In the genomic region with DNA sequence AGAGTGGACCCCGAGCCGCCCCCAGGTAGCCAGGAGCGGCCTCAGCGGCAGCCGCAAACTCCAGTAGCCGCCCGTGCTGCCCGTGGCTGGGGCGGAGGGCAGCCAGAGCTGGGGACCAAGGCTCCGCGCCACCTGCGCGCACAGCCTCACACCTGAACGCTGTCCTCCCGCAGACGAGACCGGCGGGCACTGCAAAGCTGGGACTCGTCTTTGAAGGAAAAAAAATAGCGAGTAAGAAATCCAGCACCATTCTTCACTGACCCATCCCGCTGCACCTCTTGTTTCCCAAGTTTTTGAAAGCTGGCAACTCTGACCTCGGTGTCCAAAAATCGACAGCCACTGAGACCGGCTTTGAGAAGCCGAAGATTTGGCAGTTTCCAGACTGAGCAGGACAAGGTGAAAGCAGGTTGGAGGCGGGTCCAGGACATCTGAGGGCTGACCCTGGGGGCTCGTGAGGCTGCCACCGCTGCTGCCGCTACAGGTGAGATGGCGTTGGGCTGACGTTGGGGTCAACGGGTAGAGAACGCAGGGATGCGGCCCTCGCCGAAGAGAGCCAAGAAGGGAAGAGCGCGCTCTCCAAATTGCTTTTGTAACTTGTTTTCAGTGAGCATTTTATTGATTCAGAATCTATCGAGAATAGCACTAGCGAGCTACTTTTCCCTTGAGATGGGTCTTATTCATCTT, we compare ENCODE assay signal across 1 cellular context.
TF ChIP-seq lines count a peak whose summit lies in the region.

No MANE protein-coding gene starts in this region.

TF ChIP-seq in HepG2, 621 proteins besides CTCF, POLR2A, EP300 and RAD21 (continued from another document and continues in another):
- TF ChIP-seq, protein P1, sequence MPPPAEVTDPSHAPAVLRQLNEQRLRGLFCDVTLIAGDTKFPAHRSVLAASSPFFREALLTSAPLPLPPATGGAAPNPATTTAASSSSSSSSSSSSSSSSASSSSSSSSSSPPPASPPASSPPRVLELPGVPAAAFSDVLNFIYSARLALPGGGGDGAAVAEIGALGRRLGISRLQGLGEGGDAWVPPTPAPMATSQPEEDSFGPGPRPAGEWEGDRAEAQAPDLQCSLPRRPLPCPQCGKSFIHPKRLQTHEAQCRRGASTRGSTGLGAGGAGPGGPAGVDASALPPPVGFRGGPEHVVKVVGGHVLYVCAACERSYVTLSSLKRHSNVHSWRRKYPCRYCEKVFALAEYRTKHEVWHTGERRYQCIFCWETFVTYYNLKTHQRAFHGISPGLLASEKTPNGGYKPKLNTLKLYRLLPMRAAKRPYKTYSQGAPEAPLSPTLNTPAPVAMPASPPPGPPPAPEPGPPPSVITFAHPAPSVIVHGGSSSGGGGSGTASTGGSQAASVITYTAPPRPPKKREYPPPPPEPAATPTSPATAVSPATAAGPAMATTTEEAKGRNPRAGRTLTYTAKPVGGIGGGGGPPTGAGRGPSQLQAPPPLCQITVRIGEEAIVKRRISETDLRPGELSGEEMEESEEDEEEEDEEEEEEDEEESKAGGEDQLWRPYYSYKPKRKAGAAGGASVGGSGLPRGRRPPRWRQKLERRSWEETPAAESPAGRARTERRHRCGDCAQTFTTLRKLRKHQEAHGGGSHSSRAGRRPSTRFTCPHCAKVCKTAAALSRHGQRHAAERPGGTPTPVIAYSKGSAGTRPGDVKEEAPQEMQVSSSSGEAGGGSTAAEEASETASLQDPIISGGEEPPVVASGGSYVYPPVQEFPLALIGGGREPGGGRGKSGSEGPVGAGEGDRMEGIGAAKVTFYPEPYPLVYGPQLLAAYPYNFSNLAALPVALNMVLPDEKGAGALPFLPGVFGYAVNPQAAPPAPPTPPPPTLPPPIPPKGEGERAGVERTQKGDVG (CRISPR knock-in tag; IDR thresholded peaks at IDR 0.05; ENCODE audit: borderline replicate concordance): no peak
- TF ChIP-seq ZNF749 (CRISPR knock-in tag; IDR thresholded peaks at IDR 0.05; ENCODE audit: borderline replicate concordance) (no peak), SRSF4 (IDR thresholded peaks at IDR 0.05; ENCODE audit: low read depth, low read length, poor library complexity, severe bottlenecking) (no peak), ZFP41 (CRISPR knock-in tag; IDR thresholded peaks at IDR 0.05; ENCODE audit: borderline replicate concordance) (no peak), ZNF34 (CRISPR knock-in tag; IDR thresholded peaks at IDR 0.05; ENCODE audit: borderline replicate concordance) (no peak), BRCA1 (CRISPR knock-in tag; IDR thresholded peaks at IDR 0.05) (no peak), ZC3H4 (CRISPR knock-in tag; IDR thresholded peaks at IDR 0.05; ENCODE audit: borderline replicate concordance) (no peak), EHMT2 (IDR thresholded peaks at IDR 0.05; ENCODE audit: borderline replicate concordance, low read depth, low read length) (no peak), ZFX (CRISPR knock-in tag; IDR thresholded peaks at IDR 0.05; ENCODE audit: low read depth) (no peak), ZNF383 (CRISPR knock-in tag; IDR thresholded peaks at IDR 0.05; ENCODE audit: borderline replicate concordance) (no peak), ZNF546 (CRISPR knock-in tag; conservative IDR thresholded peaks at IDR 0.05) (no peak), ZBTB3 (CRISPR knock-in tag; IDR thresholded peaks at IDR 0.05; ENCODE audit: borderline replicate concordance, low read depth) (no peak), FOXP1 (IDR thresholded peaks at IDR 0.05) (no peak), FOXP1 (CRISPR knock-in tag; IDR thresholded peaks at IDR 0.05) (no peak), YY1 (IDR thresholded peaks at IDR 0.05; ENCODE audit: insufficient read depth, insufficient replicate concordance, low read depth, low read length) (no peak), SOX6 (IDR thresholded peaks at IDR 0.05) (no peak), SOX6 (CRISPR knock-in tag; IDR thresholded peaks at IDR 0.05) (no peak), SP140L (CRISPR knock-in tag; IDR thresholded peaks at IDR 0.05; ENCODE audit: borderline replicate concordance) (no peak), LCORL (IDR thresholded peaks at IDR 0.05) (no peak), LCORL (CRISPR knock-in tag; IDR thresholded peaks at IDR 0.05) (no peak), ZNF549 (CRISPR knock-in tag; IDR thresholded peaks at IDR 0.05) (no peak), PPARG (CRISPR knock-in tag; conservative IDR thresholded peaks at IDR 0.05) (no peak), ZNF501 (CRISPR knock-in tag; IDR thresholded peaks at IDR 0.05) (peak; percentile 83), NR2F1 (CRISPR knock-in tag; IDR thresholded peaks at IDR 0.05) (no peak), MED13 (CRISPR knock-in tag; IDR thresholded peaks at IDR 0.05) (peak; percentile 61; the same call in 1 of the 2 replicates)
- TF ChIP-seq, protein P2, sequence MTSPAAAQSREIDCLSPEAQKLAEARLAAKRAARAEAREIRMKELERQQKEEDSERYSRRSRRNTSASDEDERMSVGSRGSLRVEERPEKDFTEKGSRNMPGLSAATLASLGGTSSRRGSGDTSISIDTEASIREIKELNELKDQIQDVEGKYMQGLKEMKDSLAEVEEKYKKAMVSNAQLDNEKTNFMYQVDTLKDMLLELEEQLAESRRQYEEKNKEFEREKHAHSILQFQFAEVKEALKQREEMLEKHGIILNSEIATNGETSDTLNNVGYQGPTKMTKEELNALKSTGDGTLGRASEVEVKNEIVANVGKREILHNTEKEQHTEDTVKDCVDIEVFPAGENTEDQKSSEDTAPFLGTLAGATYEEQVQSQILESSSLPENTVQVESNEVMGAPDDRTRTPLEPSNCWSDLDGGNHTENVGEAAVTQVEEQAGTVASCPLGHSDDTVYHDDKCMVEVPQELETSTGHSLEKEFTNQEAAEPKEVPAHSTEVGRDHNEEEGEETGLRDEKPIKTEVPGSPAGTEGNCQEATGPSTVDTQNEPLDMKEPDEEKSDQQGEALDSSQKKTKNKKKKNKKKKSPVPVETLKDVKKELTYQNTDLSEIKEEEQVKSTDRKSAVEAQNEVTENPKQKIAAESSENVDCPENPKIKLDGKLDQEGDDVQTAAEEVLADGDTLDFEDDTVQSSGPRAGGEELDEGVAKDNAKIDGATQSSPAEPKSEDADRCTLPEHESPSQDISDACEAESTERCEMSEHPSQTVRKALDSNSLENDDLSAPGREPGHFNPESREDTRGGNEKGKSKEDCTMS (CRISPR knock-in tag; conservative IDR thresholded peaks at IDR 0.05): no peak
- TF ChIP-seq, protein P3, sequence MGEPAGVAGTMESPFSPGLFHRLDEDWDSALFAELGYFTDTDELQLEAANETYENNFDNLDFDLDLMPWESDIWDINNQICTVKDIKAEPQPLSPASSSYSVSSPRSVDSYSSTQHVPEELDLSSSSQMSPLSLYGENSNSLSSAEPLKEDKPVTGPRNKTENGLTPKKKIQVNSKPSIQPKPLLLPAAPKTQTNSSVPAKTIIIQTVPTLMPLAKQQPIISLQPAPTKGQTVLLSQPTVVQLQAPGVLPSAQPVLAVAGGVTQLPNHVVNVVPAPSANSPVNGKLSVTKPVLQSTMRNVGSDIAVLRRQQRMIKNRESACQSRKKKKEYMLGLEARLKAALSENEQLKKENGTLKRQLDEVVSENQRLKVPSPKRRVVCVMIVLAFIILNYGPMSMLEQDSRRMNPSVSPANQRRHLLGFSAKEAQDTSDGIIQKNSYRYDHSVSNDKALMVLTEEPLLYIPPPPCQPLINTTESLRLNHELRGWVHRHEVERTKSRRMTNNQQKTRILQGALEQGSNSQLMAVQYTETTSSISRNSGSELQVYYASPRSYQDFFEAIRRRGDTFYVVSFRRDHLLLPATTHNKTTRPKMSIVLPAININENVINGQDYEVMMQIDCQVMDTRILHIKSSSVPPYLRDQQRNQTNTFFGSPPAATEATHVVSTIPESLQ (CRISPR knock-in tag; conservative IDR thresholded peaks at IDR 0.05): no peak
- TF ChIP-seq, protein P4, sequence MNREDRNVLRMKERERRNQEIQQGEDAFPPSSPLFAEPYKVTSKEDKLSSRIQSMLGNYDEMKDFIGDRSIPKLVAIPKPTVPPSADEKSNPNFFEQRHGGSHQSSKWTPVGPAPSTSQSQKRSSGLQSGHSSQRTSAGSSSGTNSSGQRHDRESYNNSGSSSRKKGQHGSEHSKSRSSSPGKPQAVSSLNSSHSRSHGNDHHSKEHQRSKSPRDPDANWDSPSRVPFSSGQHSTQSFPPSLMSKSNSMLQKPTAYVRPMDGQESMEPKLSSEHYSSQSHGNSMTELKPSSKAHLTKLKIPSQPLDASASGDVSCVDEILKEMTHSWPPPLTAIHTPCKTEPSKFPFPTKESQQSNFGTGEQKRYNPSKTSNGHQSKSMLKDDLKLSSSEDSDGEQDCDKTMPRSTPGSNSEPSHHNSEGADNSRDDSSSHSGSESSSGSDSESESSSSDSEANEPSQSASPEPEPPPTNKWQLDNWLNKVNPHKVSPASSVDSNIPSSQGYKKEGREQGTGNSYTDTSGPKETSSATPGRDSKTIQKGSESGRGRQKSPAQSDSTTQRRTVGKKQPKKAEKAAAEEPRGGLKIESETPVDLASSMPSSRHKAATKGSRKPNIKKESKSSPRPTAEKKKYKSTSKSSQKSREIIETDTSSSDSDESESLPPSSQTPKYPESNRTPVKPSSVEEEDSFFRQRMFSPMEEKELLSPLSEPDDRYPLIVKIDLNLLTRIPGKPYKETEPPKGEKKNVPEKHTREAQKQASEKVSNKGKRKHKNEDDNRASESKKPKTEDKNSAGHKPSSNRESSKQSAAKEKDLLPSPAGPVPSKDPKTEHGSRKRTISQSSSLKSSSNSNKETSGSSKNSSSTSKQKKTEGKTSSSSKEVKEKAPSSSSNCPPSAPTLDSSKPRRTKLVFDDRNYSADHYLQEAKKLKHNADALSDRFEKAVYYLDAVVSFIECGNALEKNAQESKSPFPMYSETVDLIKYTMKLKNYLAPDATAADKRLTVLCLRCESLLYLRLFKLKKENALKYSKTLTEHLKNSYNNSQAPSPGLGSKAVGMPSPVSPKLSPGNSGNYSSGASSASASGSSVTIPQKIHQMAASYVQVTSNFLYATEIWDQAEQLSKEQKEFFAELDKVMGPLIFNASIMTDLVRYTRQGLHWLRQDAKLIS (CRISPR knock-in tag; IDR thresholded peaks at IDR 0.05): no peak
- TF ChIP-seq, protein P5, sequence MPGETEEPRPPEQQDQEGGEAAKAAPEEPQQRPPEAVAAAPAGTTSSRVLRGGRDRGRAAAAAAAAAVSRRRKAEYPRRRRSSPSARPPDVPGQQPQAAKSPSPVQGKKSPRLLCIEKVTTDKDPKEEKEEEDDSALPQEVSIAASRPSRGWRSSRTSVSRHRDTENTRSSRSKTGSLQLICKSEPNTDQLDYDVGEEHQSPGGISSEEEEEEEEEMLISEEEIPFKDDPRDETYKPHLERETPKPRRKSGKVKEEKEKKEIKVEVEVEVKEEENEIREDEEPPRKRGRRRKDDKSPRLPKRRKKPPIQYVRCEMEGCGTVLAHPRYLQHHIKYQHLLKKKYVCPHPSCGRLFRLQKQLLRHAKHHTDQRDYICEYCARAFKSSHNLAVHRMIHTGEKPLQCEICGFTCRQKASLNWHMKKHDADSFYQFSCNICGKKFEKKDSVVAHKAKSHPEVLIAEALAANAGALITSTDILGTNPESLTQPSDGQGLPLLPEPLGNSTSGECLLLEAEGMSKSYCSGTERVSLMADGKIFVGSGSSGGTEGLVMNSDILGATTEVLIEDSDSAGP (CRISPR knock-in tag; IDR thresholded peaks at IDR 0.05; ENCODE audit: borderline replicate concordance): peak; percentile 51; the same call in 1 of the 2 replicates
- TF ChIP-seq, protein P6, sequence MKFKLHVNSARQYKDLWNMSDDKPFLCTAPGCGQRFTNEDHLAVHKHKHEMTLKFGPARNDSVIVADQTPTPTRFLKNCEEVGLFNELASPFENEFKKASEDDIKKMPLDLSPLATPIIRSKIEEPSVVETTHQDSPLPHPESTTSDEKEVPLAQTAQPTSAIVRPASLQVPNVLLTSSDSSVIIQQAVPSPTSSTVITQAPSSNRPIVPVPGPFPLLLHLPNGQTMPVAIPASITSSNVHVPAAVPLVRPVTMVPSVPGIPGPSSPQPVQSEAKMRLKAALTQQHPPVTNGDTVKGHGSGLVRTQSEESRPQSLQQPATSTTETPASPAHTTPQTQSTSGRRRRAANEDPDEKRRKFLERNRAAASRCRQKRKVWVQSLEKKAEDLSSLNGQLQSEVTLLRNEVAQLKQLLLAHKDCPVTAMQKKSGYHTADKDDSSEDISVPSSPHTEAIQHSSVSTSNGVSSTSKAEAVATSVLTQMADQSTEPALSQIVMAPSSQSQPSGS (CRISPR knock-in tag; IDR thresholded peaks at IDR 0.05): no peak
- TF ChIP-seq, protein P7, sequence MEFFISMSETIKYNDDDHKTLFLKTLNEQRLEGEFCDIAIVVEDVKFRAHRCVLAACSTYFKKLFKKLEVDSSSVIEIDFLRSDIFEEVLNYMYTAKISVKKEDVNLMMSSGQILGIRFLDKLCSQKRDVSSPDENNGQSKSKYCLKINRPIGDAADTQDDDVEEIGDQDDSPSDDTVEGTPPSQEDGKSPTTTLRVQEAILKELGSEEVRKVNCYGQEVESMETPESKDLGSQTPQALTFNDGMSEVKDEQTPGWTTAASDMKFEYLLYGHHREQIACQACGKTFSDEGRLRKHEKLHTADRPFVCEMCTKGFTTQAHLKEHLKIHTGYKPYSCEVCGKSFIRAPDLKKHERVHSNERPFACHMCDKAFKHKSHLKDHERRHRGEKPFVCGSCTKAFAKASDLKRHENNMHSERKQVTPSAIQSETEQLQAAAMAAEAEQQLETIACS (CRISPR knock-in tag; IDR thresholded peaks at IDR 0.05): no peak
- TF ChIP-seq, protein P8, sequence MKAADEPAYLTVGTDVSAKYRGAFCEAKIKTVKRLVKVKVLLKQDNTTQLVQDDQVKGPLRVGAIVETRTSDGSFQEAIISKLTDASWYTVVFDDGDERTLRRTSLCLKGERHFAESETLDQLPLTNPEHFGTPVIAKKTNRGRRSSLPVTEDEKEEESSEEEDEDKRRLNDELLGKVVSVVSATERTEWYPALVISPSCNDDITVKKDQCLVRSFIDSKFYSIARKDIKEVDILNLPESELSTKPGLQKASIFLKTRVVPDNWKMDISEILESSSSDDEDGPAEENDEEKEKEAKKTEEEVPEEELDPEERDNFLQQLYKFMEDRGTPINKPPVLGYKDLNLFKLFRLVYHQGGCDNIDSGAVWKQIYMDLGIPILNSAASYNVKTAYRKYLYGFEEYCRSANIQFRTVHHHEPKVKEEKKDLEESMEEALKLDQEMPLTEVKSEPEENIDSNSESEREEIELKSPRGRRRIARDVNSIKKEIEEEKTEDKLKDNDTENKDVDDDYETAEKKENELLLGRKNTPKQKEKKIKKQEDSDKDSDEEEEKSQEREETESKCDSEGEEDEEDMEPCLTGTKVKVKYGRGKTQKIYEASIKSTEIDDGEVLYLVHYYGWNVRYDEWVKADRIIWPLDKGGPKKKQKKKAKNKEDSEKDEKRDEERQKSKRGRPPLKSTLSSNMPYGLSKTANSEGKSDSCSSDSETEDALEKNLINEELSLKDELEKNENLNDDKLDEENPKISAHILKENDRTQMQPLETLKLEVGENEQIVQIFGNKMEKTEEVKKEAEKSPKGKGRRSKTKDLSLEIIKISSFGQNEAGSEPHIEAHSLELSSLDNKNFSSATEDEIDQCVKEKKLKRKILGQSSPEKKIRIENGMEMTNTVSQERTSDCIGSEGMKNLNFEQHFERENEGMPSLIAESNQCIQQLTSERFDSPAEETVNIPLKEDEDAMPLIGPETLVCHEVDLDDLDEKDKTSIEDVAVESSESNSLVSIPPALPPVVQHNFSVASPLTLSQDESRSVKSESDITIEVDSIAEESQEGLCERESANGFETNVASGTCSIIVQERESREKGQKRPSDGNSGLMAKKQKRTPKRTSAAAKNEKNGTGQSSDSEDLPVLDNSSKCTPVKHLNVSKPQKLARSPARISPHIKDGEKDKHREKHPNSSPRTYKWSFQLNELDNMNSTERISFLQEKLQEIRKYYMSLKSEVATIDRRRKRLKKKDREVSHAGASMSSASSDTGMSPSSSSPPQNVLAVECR (CRISPR knock-in tag; IDR thresholded peaks at IDR 0.05; ENCODE audit: borderline replicate concordance): no peak
